In genomic region chr6:30568245-30568644, GRCh38 we compare ENCODE assay signal across 18 cellular contexts. TPM values are rescaled to one million over a fixed set of nuclear protein-coding genes. Genes with fewer than 3 reads are reported as not detected.
DNase-seq lines count a peak whose midpoint lies in the region; ATAC-seq and TF ChIP-seq lines count a peak whose summit lies in the region.
"Had no signal": no experiment of that assay in that cellular context is flagged by ENCODE, and none has a peak within 500 bp of the region (broad histone marks: within the 10 kb centered on the region; RNA-seq: fewer than 3 reads in every experiment).

No MANE protein-coding gene starts in this region.

- no peak overlapping the region for H3K4me3 ChIP-seq in PC-3 (ENCODE audit: low read length)
- H3K4me3 ChIP-seq: right atrium auricular region, tibial nerve had no signal

- no peak for ATAC-seq in PC-3

- no peaks in the 10 kb centered on the region for H3K9me2 ChIP-seq in PC-3 (replicated peaks; ENCODE audit: low read length)

- no peaks in the 10 kb centered on the region for H3K27me3 ChIP-seq in PC-3 (ENCODE audit: low read length)
- H3K27me3 ChIP-seq: right atrium auricular region, tibial nerve had no signal

- H3K4me3 Mint-ChIP-seq in Calu3 (ENCODE audit: low read depth, unreplicated experiment), result no peak overlapping the region

- peaks cover 39% of the 10 kb centered on the region for H3K4me1 Mint-ChIP-seq in Calu3 (ENCODE audit: low read depth, unreplicated experiment)

- peaks cover 23% of the 10 kb centered on the region for H3K4me1 ChIP-seq in PC-3 (ENCODE audit: insufficient read depth, low read length)

- DNase-seq in NCI-H146 (lab: John Stamatoyannopoulos, UW) (peak; percentile 28), NCI-H146 treated with DMSO at 0.1 percent for 48 hours (lab: John Stamatoyannopoulos, UW; ENCODE audit: unreplicated experiment) (no peak), Calu3 (peak; percentile 49), occipital lobe (lab: John Stamatoyannopoulos, UW) (no peak), PC-3 (no peak), NCI-H187 treated with DMSO at 0.1 percent for 48 hours (lab: John Stamatoyannopoulos, UW) (no peak)
- DNase-seq in activated T-helper 9 cell treated with anti-CD3 and anti-CD28 coated beads, Interleukin-2, amount 50 U/mL, for 16 hours (ENCODE audit: low read depth), result peak; percentile 31
- peak; percentile 68 for DNase-seq in stimulated activated CD4-positive, alpha-beta T cell treated with anti-CD3 and anti-CD28 coated beads, Interleukin-15, amount 100 ng/mL, for 24 hours
- DNase-seq: 8988T, activated gamma-delta T cell, GF-D8, KG1, NCI-H1436 treated with DMSO at 0.1 percent for 48 hours, NCI-H82, Right ventricle myocardium superior, T-helper 9 cell had no signal

- 0 out of 2 replicates have a peak, but pooled peaks cover 2% of the 10 kb centered on the region for H3K36me3 ChIP-seq in PC-3 (ENCODE audit: low read depth, low read length)

- peaks cover 24% of the 10 kb centered on the region for H3K36me3 Mint-ChIP-seq in Calu3 (ENCODE audit: insufficient read depth, unreplicated experiment)

- H3K79me2 ChIP-seq in PC-3 (ENCODE audit: low read length), result peaks cover 24% of the 10 kb centered on the region

- no peaks in the 10 kb centered on the region for H3K9me3 Mint-ChIP-seq in Calu3 (ENCODE audit: low read depth, unreplicated experiment)

- no peak overlapping the region for H2AFZ ChIP-seq in PC-3 (ENCODE audit: low read length)

- H3K27ac Mint-ChIP-seq in Calu3 (ENCODE audit: unreplicated experiment), result no peak overlapping the region

- no peak overlapping the region for H3K9ac ChIP-seq in PC-3 (ENCODE audit: low read length)

- TF ChIP-seq CTCF in Calu3 (IDR thresholded peaks at IDR 0.05; ENCODE audit: unreplicated experiment), result no peak
- no peak for TF ChIP-seq CTCF in PC-3 (conservative IDR thresholded peaks at IDR 0.05; ENCODE audit: low read depth, low read length)

- intact Hi-C loops in Calu3 (cut with micrococcal nuclease; ENCODE audit: unreplicated experiment) (no loop called here), PC-3 (cut with micrococcal nuclease) (no loop called here)

- H3F3A ChIP-seq in PC-3 (ENCODE audit: low read length, unreplicated experiment), result peaks cover 3% of the 10 kb centered on the region

- CTCF ChIA-PET in Calu3 (lab: Charles Lee), result no interaction called here
- CTCF ChIA-PET in PC-3 (lab: Charles Lee), result no interaction called here

- no peak overlapping the region for H3K27ac ChIP-seq in PC-3 (ENCODE audit: low read length)
- H3K27ac ChIP-seq: right atrium auricular region, tibial nerve had no signal

- POLR2A ChIA-PET in PC-3 (lab: Charles Lee; ENCODE audit: unreplicated experiment), result no interaction called here

- no peaks in the 10 kb centered on the region for H3K9me3 ChIP-seq in PC-3 (ENCODE audit: low read length)
- H3K9me3 ChIP-seq: right atrium auricular region, tibial nerve had no signal

- peaks cover 16% of the 10 kb centered on the region for H4K20me1 ChIP-seq in PC-3 (ENCODE audit: low read length)

- BruUV-seq in Calu3 (replicated peaks; lab: Mats Ljungman, UMichigan), result no TSS peak
- no TSS peak for BruUV-seq in PC-3 (replicated peaks; lab: Mats Ljungman, UMichigan)

- peaks cover 9% of the 10 kb centered on the region for H3K27me3 Mint-ChIP-seq in Calu3 (ENCODE audit: unreplicated experiment)

- H3K4me2 ChIP-seq in PC-3 (ENCODE audit: low read length), result no peak overlapping the region

RNA-seq across cellular contexts. Expression of gene ABCF1, which starts 3.0 kb away (rescaled TPM):
- total RNA-seq in Calu3 (2022), result 88.3 and 92.4 TPM in 2 replicates
- 17.5 TPM for total RNA-seq in occipital lobe
- total RNA-seq in PC-3 (2014; rRNA removed), result 67.3 and 77.3 TPM in 2 replicates

RNA-seq across cellular contexts. Expression of gene PRR3, which starts 11.2 kb away (rescaled TPM):
- total RNA-seq in Calu3 (2022) (21.0 and 21.5 TPM in 2 replicates), occipital lobe (13.6 TPM), PC-3 (2014; rRNA removed) (4.8 and 6.1 TPM in 2 replicates)

RNA-seq across cellular contexts. Expression of gene GNL1, which starts 12.0 kb away (rescaled TPM):
- 68.4 and 81.3 TPM in 2 replicates for total RNA-seq in Calu3 (2022)
- total RNA-seq in occipital lobe, result 38.1 TPM
- 34.7 and 46.7 TPM in 2 replicates for total RNA-seq in PC-3 (2014; rRNA removed)

RNA-seq across cellular contexts. Expression of gene PPP1R10, which starts 48.8 kb away (rescaled TPM):
- 119 and 134 TPM in 2 replicates for total RNA-seq in Calu3 (2022)
- 55.7 TPM for total RNA-seq in occipital lobe
- 44.2 and 44.5 TPM in 2 replicates for total RNA-seq in PC-3 (2014; rRNA removed)

RNA-seq across cellular contexts. Expression of gene MRPS18B, which starts 49.4 kb away (rescaled TPM):
- 103 and 107 TPM in 2 replicates for total RNA-seq in Calu3 (2022)
- 39.9 TPM for total RNA-seq in occipital lobe
- 69.9 and 91.0 TPM in 2 replicates for total RNA-seq in PC-3 (2014; rRNA removed)

Comparison
In these comparisons a context has a peak if more than half of its experiments do, and no peak if none do; other contexts are left out.
1. DNase-seq: peak in NCI-H146 (single experiment), Calu3 (single experiment), activated T-helper 9 cell treated with anti-CD3 and anti-CD28 coated beads, Interleukin-2, amount 50 U/mL, for 16 hours (single experiment) and stimulated activated CD4-positive, alpha-beta T cell treated with anti-CD3 and anti-CD28 coated beads, Interleukin-15, amount 100 ng/mL, for 24 hours (single experiment); none in NCI-H146 treated with DMSO at 0.1 percent for 48 hours (single experiment), occipital lobe (single experiment), PC-3 (single experiment) and NCI-H187 treated with DMSO at 0.1 percent for 48 hours (single experiment).